In the genomic region with DNA sequence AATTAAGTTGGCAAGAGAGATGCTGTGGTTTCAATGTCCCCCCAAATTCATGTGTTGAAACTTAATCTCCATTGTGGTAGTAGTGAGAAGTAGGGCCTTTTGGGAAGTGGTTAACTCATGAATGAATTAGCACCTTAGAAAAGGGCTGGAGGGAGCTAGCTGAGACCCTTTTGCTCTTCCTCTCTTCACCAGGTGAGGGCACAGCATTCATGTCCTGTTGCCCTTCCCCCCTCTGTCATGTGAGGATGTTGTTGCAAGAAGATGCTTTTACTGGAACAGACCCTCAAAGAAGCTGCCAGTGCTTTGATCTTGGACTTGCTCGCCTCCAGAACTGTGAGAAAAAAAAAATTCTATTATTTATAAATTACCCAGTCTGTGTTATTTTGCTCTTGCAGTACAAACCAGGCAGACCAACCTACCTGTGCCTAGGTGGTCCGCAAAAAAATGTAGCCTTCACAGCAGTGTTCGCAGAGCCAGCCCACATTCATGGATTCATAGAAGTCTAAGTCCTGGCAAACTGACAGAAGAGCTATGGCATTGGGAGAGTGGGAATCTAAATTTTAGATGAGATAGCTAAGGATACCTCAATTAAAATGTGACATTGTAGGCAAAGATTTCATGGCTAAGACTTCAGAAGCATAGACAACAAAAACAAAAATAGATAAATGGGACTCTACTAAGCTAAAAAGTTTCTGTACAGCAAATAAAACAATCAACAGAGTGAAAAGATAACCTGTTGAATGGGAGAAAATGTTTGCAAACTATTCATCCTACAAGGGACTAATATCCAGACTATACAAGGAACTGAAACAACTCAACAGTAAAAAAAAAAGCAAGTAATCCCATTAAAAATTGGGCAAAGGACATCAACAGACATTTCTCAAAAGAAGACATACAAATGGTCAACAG, we compare ENCODE assay signal across 9 cellular contexts. TPM values are rescaled to one million over a fixed set of nuclear protein-coding genes. Genes with fewer than 3 reads are reported as not detected.
DNase-seq lines count a peak whose midpoint lies in the region; ATAC-seq and TF ChIP-seq lines count a peak whose summit lies in the region.
"Had no signal": no experiment of that assay in that cellular context is flagged by ENCODE, and none has a peak within 500 bp of the region (broad histone marks: within the 10 kb centered on the region; RNA-seq: fewer than 3 reads in every experiment).

No MANE protein-coding gene starts in this region.

- no peaks in the 10 kb centered on the region for H3K36me3 ChIP-seq in Caco-2 (ENCODE audit: control insufficient read depth, insufficient read depth, low read length)
- H3K36me3 ChIP-seq: pancreas had no signal

- no TSS peak for BruUV-seq in Caco-2 (replicated peaks; lab: Mats Ljungman, UMichigan)

- H3K27me3 Mint-ChIP-seq in Caco-2 (ENCODE audit: insufficient read depth, unreplicated experiment) = no peaks in the 10 kb centered on the region

- H3K9me3 Mint-ChIP-seq in Caco-2 (ENCODE audit: unreplicated experiment) = no peaks in the 10 kb centered on the region

- POLR2A ChIA-PET in Caco-2 (lab: Charles Lee) = no interaction called here

- ATAC-seq in GM18868 (IDR thresholded peaks at IDR 0.05; ENCODE audit: unreplicated experiment) (peak; percentile 65), HG03460 (IDR thresholded peaks at IDR 0.05; ENCODE audit: unreplicated experiment) (no peak), GM18502 (IDR thresholded peaks at IDR 0.05; ENCODE audit: poor library complexity, unreplicated experiment) (no peak), Right ventricle myocardium inferior (no peak)
- ATAC-seq: pancreas had no signal

- CTCF ChIA-PET in Caco-2 (lab: Charles Lee) = interaction anchor here (0.6 to 1.9 kb wide), 10 partner anchors 17 to 757 kb away, joined by 3 to 17 read pairs (median 4); a partner anchor contains a TSS

- H3K4me3 ChIP-seq in Caco-2 (ENCODE audit: low read depth, low read length) = no peak overlapping the region
- no peak overlapping the region for H3K4me3 ChIP-seq in epithelial cell of esophagus (ENCODE audit: low read length)
- H3K4me3 ChIP-seq: pancreas had no signal

- DNase-seq in Caco-2 = peak; percentile 38 to 62
- peak; percentile 20 for DNase-seq in NCI-H748 treated with DMSO at 0.1 percent for 48 hours (lab: John Stamatoyannopoulos, UW)
- peak; percentile 18 for DNase-seq in epithelial cell of esophagus (ENCODE audit: low read depth)
- no peak for DNase-seq in stimulated activated CD4-positive, alpha-beta T cell treated with anti-CD3 and anti-CD28 coated beads, Interleukin-4, amount 100 ng/mL, for 1 hour
- no peak for DNase-seq in Right ventricle myocardium inferior (ENCODE audit: missing footprints)
- DNase-seq: pancreas had no signal

- H3K27ac Mint-ChIP-seq in Caco-2 (ENCODE audit: unreplicated experiment) = no peak overlapping the region

- TF ChIP-seq CTCF in Caco-2 (IDR thresholded peaks at IDR 0.05; ENCODE audit: insufficient read depth in 1 of 2, low read depth in 1 of 2, low read length in 1 of 2, severe bottlenecking in 1 of 2, unreplicated experiment in 1 of 2) (peak; percentile 56 to 82), epithelial cell of esophagus (IDR thresholded peaks at IDR 0.05; ENCODE audit: insufficient read depth, low read depth, low read length, missing control alignments) (peak; percentile 16)

- H3K4me1 Mint-ChIP-seq in Caco-2 (ENCODE audit: low read depth, unreplicated experiment) = no peaks in the 10 kb centered on the region

- H3K27me3 ChIP-seq in Caco-2 (replicated peaks; ENCODE audit: control insufficient read depth, insufficient read depth, low read length) = no peaks in the 10 kb centered on the region
- H3K27me3 ChIP-seq: pancreas had no signal

- no peaks in the 10 kb centered on the region for H3K36me3 Mint-ChIP-seq in Caco-2 (ENCODE audit: insufficient read depth, unreplicated experiment)

- intact Hi-C loops in Caco-2 (cut with micrococcal nuclease; ENCODE audit: unreplicated experiment) (loop anchor here (1.0 kb wide), 2 partner anchors 35 to 164 kb away; no protein-coding TSS in a partner anchor), Right ventricle myocardium inferior (cut with DNase I) (no loop called here)

- H3K9me3 ChIP-seq in Caco-2 = no peaks in the 10 kb centered on the region
- H3K9me3 ChIP-seq: pancreas had no signal

- no peak overlapping the region for H3K4me3 Mint-ChIP-seq in Caco-2 (ENCODE audit: unreplicated experiment)

- H3K4me1 ChIP-seq in Caco-2 = no peaks in the 10 kb centered on the region
- H3K4me1 ChIP-seq: pancreas had no signal

RNA-seq across cellular contexts. Expression of a gene that starts 32.0 kb away (rescaled TPM):
- 10.0 and 11.0 TPM in 2 replicates for total RNA-seq in Caco-2 (2022)
- total RNA-seq in Right ventricle myocardium inferior = 19.3 TPM

RNA-seq across cellular contexts. Expression of a gene that starts 55.6 kb away (rescaled TPM):
- 9.6 and 11.5 TPM in 2 replicates for total RNA-seq in Caco-2 (2022)
- 3.8 TPM for total RNA-seq in Right ventricle myocardium inferior

Comparison
In these comparisons a context has a peak if more than half of its experiments do, and no peak if none do; other contexts are left out.
1. DNase-seq: peak in Caco-2 (2 of 2), NCI-H748 treated with DMSO at 0.1 percent for 48 hours (single experiment) and epithelial cell of esophagus (single experiment); none in stimulated activated CD4-positive, alpha-beta T cell treated with anti-CD3 and anti-CD28 coated beads, Interleukin-4, amount 100 ng/mL, for 1 hour (single experiment) and Right ventricle myocardium inferior (single experiment).